Comparison of ENCODE assay signal across 11 cellular contexts in genomic region chr3:146334151-146334550, GRCh38.
DNase-seq lines count a peak whose midpoint lies in the region; ATAC-seq and TF ChIP-seq lines count a peak whose summit lies in the region.
"Had no signal": no experiment of that assay in that cellular context is flagged by ENCODE, and none has a peak within 500 bp of the region (broad histone marks: within the 10 kb centered on the region; RNA-seq: fewer than 3 reads in every experiment).

No MANE protein-coding gene starts in this region.

- H3K4me3 Mint-ChIP-seq in osteocyte (ENCODE audit: unreplicated experiment) (no peak overlapping the region), type B pancreatic cell (no peak overlapping the region)
- H3K4me3 Mint-ChIP-seq: activated naive CD4-positive, alpha-beta T cell treated with anti-CD3 and anti-CD28 coated beads, Interleukin-2, amount 50 U/mL, for 24 hours; memory B cell had no signal

- no peak overlapping the region for H3K4me2 ChIP-seq in fibroblast of lung (ENCODE audit: extremely low read depth, insufficient read depth, low read length)

- no peak overlapping the region for H3K4me3 ChIP-seq in fibroblast of lung (replicated peaks in 1 of 4; ENCODE audit: control extremely low read depth in 1 of 4, insufficient read depth in 1 of 4, low read depth in 3 of 4, low read length in 4 of 4)
- H3K4me3 ChIP-seq: SJSA1 had no signal

- in situ Hi-C loops in SK-MEL-5 (cut with HindIII; ENCODE audit: low pct_unique_long_range_greater_than_20kb, low sequenced_read_pairs), result no loop called here

- H3K36me3 Mint-ChIP-seq in osteocyte (ENCODE audit: unreplicated experiment), result no peaks in the 10 kb centered on the region
- H3K36me3 Mint-ChIP-seq in type B pancreatic cell, result no peaks in the 10 kb centered on the region
- H3K36me3 Mint-ChIP-seq: activated naive CD4-positive, alpha-beta T cell treated with anti-CD3 and anti-CD28 coated beads, Interleukin-2, amount 50 U/mL, for 24 hours; memory B cell had no signal

- TF ChIP-seq CTCF in fibroblast of lung (conservative IDR thresholded peaks at IDR 0.05 in 1 of 2, IDR thresholded peaks at IDR 0.05 in 1 of 2; ENCODE audit: low read depth in 1 of 2, low read length in 2 of 2) (peak; percentile 46 to 50), osteocyte (IDR thresholded peaks at IDR 0.05) (peak; percentile 44), type B pancreatic cell (conservative IDR thresholded peaks at IDR 0.05) (no peak)

- H3K9me3 ChIP-seq in fibroblast of lung (ENCODE audit: control insufficient read depth, insufficient read depth, low read depth, low read length), result no peaks in the 10 kb centered on the region
- H3K9me3 ChIP-seq: SJSA1 had no signal

- no peaks in the 10 kb centered on the region for H3K27me3 ChIP-seq in fibroblast of lung (ENCODE audit: control insufficient read depth, insufficient read depth, low read length)
- H3K27me3 ChIP-seq: SJSA1 had no signal

- no peaks in the 10 kb centered on the region for H3K36me3 ChIP-seq in fibroblast of lung (ENCODE audit: control insufficient read depth, insufficient read depth, low read length)
- H3K36me3 ChIP-seq: SJSA1 had no signal

- H2AFZ ChIP-seq in fibroblast of lung (ENCODE audit: low read length), result no peak overlapping the region

- DNase-seq in H4 (ENCODE audit: low spot score) (peak; percentile 14), SK-MEL-5 (ENCODE audit: low read depth, low spot score) (peak; percentile 32), fibroblast of lung (ENCODE audit: low read depth in 2 of 2) (peak; percentile 25 to 68), osteocyte (ENCODE audit: extremely low spot score, unreplicated experiment) (no peak), iPS-NIHi11 (ENCODE audit: low spot score) (no peak), type B pancreatic cell (ENCODE audit: extremely low spot score, unreplicated experiment) (no peak)
- DNase-seq: activated CD4-positive, alpha-beta T cell treated with anti-CD3 and anti-CD28 coated beads, Interleukin-2, amount 50 U/mL, for 4 hours had no signal

- H3K9me3 Mint-ChIP-seq in osteocyte (ENCODE audit: unreplicated experiment) (peaks cover 5% of the 10 kb centered on the region), type B pancreatic cell (no peaks in the 10 kb centered on the region)
- H3K9me3 Mint-ChIP-seq: activated naive CD4-positive, alpha-beta T cell treated with anti-CD3 and anti-CD28 coated beads, Interleukin-2, amount 50 U/mL, for 24 hours; memory B cell had no signal

- H3K27ac Mint-ChIP-seq in osteocyte (ENCODE audit: unreplicated experiment), result no peak overlapping the region
- H3K27ac Mint-ChIP-seq in type B pancreatic cell, result no peak overlapping the region
- H3K27ac Mint-ChIP-seq: activated naive CD4-positive, alpha-beta T cell treated with anti-CD3 and anti-CD28 coated beads, Interleukin-2, amount 50 U/mL, for 24 hours; memory B cell had no signal

- H3K27ac ChIP-seq in fibroblast of lung (ENCODE audit: insufficient read depth, low read length), result no peak overlapping the region
- H3K27ac ChIP-seq: SJSA1 had no signal

- no peak for ATAC-seq in HG03342 (IDR thresholded peaks at IDR 0.05; ENCODE audit: unreplicated experiment)

- no peaks in the 10 kb centered on the region for H3K4me1 Mint-ChIP-seq in osteocyte (ENCODE audit: unreplicated experiment)
- no peaks in the 10 kb centered on the region for H3K4me1 Mint-ChIP-seq in type B pancreatic cell (ENCODE audit: unreplicated experiment)
- H3K4me1 Mint-ChIP-seq: activated naive CD4-positive, alpha-beta T cell treated with anti-CD3 and anti-CD28 coated beads, Interleukin-2, amount 50 U/mL, for 24 hours; memory B cell had no signal

- no peak overlapping the region for H3K9ac ChIP-seq in fibroblast of lung (ENCODE audit: insufficient read depth, low read length)

- no peaks in the 10 kb centered on the region for H4K20me1 ChIP-seq in fibroblast of lung (ENCODE audit: control insufficient read depth, extremely low read depth, insufficient read depth, low read length)

- no peaks in the 10 kb centered on the region for H3K27me3 Mint-ChIP-seq in osteocyte (ENCODE audit: unreplicated experiment)
- H3K27me3 Mint-ChIP-seq in type B pancreatic cell, result no peaks in the 10 kb centered on the region
- H3K27me3 Mint-ChIP-seq: activated naive CD4-positive, alpha-beta T cell treated with anti-CD3 and anti-CD28 coated beads, Interleukin-2, amount 50 U/mL, for 24 hours; memory B cell had no signal

- H3K79me2 ChIP-seq in fibroblast of lung (ENCODE audit: control insufficient read depth, insufficient read depth, low read length), result no peaks in the 10 kb centered on the region

- peaks cover 2% of the 10 kb centered on the region for H3K4me1 ChIP-seq in fibroblast of lung (ENCODE audit: control insufficient read depth, extremely low read depth, insufficient read depth, low read length)
- H3K4me1 ChIP-seq: SJSA1 had no signal

Comparison
In these comparisons a context has a peak if more than half of its experiments do, and no peak if none do; other contexts are left out.
1. DNase-seq: peak in H4 (single experiment), SK-MEL-5 (single experiment) and fibroblast of lung (2 of 2); none in osteocyte (single experiment), iPS-NIHi11 (single experiment) and type B pancreatic cell (single experiment).